Comparison of ENCODE assay signal across 26 cellular contexts in genomic region chr3:126445506-126445905, GRCh38. TPM values are rescaled to one million over a fixed set of nuclear protein-coding genes. Genes with fewer than 3 reads are reported as not detected.
DNase-seq lines count a peak whose midpoint lies in the region; ATAC-seq and FAIRE-seq lines count a peak whose summit lies in the region.
"Had no signal": no experiment of that assay in that cellular context is flagged by ENCODE, and none has a peak within 500 bp of the region (broad histone marks: within the 10 kb centered on the region; RNA-seq: fewer than 3 reads in every experiment).

No MANE protein-coding gene starts in this region.

- H3K9ac ChIP-seq in mesenchymal stem cell (ENCODE audit: low read length): no peak overlapping the region

- H3K27ac ChIP-seq in mesenchymal stem cell (ENCODE audit: low read length, poor library complexity, severe bottlenecking): no peak overlapping the region
- H3K27ac ChIP-seq: PC-9 had no signal

- no peak overlapping the region for H3K4ac ChIP-seq in mesenchymal stem cell (ENCODE audit: low read depth in 1 of 2, low read length in 2 of 2)

- no peak overlapping the region for H3K18ac ChIP-seq in mesenchymal stem cell (ENCODE audit: low read depth in 1 of 2, low read length in 2 of 2)

- no peaks in the 10 kb centered on the region for H3K27me3 ChIP-seq in mesenchymal stem cell (ENCODE audit: control insufficient read depth in 1 of 2, insufficient read depth in 1 of 2, low read length in 2 of 2)

- H3K27me3 Mint-ChIP-seq in activated T-cell treated with anti-CD3 and anti-CD28 coated beads, Interleukin-2, amount 50 U/mL, for 24 hours: no peaks in the 10 kb centered on the region

- H3K9me3 Mint-ChIP-seq in activated T-cell treated with anti-CD3 and anti-CD28 coated beads, Interleukin-2, amount 50 U/mL, for 24 hours: no peaks in the 10 kb centered on the region
- H3K9me3 Mint-ChIP-seq: HFFc6 had no signal

- H3K36me3 Mint-ChIP-seq in activated T-cell treated with anti-CD3 and anti-CD28 coated beads, Interleukin-2, amount 50 U/mL, for 24 hours (ENCODE audit: low read depth): peaks cover 75% of the 10 kb centered on the region

- no peak for DNase-seq in activated T-cell treated with anti-CD3 and anti-CD28 coated beads, Interleukin-2, amount 50 U/mL, for 24 hours
- DNase-seq in activated T-cell treated with anti-CD3 and anti-CD28 coated beads, Interleukin-2, amount 50 U/mL, for 1 hour: no peak
- DNase-seq in mesenchymal stem cell (no peak), renal cortical epithelial cell (ENCODE audit: low read depth) (peak; percentile 23), urothelium cell line (ENCODE audit: low spot score) (no peak), NCI-H2081 treated with DMSO at 0.1 percent for 48 hours (lab: John Stamatoyannopoulos, UW) (no peak), NCI-H1417 treated with DMSO at 0.1 percent for 48 hours (lab: John Stamatoyannopoulos, UW) (no peak)
- DNase-seq: GOT3, HFFc6, Kasumi-1, NCI-H1105, NCI-H146, NCI-H1930, NCI-H446, NCI-H526 treated with DMSO at 0.1 percent for 48 hours, PC-9, SHP77 had no signal

- no peak overlapping the region for H2BK5ac ChIP-seq in mesenchymal stem cell (ENCODE audit: low read depth, low read length, poor library complexity, severe bottlenecking)

- H3K14ac ChIP-seq in mesenchymal stem cell (ENCODE audit: low read length in 2 of 2): no peak overlapping the region

- H3K23ac ChIP-seq in mesenchymal stem cell (ENCODE audit: low read length in 2 of 2): no peak overlapping the region

- H2AFZ ChIP-seq in mesenchymal stem cell (ENCODE audit: low read depth, low read length): no peak overlapping the region
- H2AFZ ChIP-seq: PC-9 had no signal

- H3K4me2 ChIP-seq in mesenchymal stem cell (ENCODE audit: low read length, poor library complexity, severe bottlenecking): peak overlapping the region; percentile 14
- H3K4me2 ChIP-seq: PC-9 had no signal

- peak overlapping the region; percentile 29 for H3K27ac Mint-ChIP-seq in activated T-cell treated with anti-CD3 and anti-CD28 coated beads, Interleukin-2, amount 50 U/mL, for 24 hours
- H3K27ac Mint-ChIP-seq: HFFc6 had no signal

- H2BK120ac ChIP-seq in mesenchymal stem cell (ENCODE audit: low read depth, low read length): no peak overlapping the region

- peaks cover 14% of the 10 kb centered on the region for H3K79me1 ChIP-seq in mesenchymal stem cell (replicated peaks; ENCODE audit: low read length, poor library complexity, severe bottlenecking)

- no peaks in the 10 kb centered on the region for H3K9me3 ChIP-seq in mesenchymal stem cell (ENCODE audit: control insufficient read depth, low read length)
- H3K9me3 ChIP-seq: HAP-1 had no signal

- H3K4me1 ChIP-seq in mesenchymal stem cell (ENCODE audit: control insufficient read depth, insufficient read depth, low read depth, low read length): peaks cover 19% of the 10 kb centered on the region
- H3K4me1 ChIP-seq: HAP-1 had no signal

- WGBS in mesenchymal stem cell: 87% methylated on average over 5 of the region's 5 CpGs

- H3K4me3 ChIP-seq in mesenchymal stem cell (ENCODE audit: insufficient read depth in 1 of 2, low read depth in 1 of 2, low read length in 2 of 2): no peak overlapping the region
- H3K4me3 ChIP-seq: HAP-1, K562, PC-9 had no signal

- H3K4me3 Mint-ChIP-seq in activated T-cell treated with anti-CD3 and anti-CD28 coated beads, Interleukin-2, amount 50 U/mL, for 24 hours: no peak overlapping the region
- H3K4me3 Mint-ChIP-seq: HFFc6 had no signal

- no peak overlapping the region for H2AK5ac ChIP-seq in mesenchymal stem cell (ENCODE audit: low read length, severe bottlenecking)

- ATAC-seq in GM21367 (IDR thresholded peaks at IDR 0.05; ENCODE audit: unreplicated experiment): no peak
- ATAC-seq: K562 had no signal

- peaks cover 2% of the 10 kb centered on the region for H3K4me1 Mint-ChIP-seq in activated T-cell treated with anti-CD3 and anti-CD28 coated beads, Interleukin-2, amount 50 U/mL, for 24 hours (ENCODE audit: low read depth)

- H2BK12ac ChIP-seq in mesenchymal stem cell (ENCODE audit: low read length in 2 of 2): no peak overlapping the region

- no peak overlapping the region for H2BK15ac ChIP-seq in mesenchymal stem cell (ENCODE audit: low read depth, poor library complexity, severe bottlenecking)

- no peak overlapping the region for H4K91ac ChIP-seq in mesenchymal stem cell (ENCODE audit: low read length)

- FAIRE-seq in urothelium cell line (lab: Jason Lieb, UNC): peak; percentile 67
- FAIRE-seq: D721Med, K562 had no signal

- peak overlapping the region; percentile 45 for H4K8ac ChIP-seq in mesenchymal stem cell (ENCODE audit: low read length)

- H3K36me3 ChIP-seq in mesenchymal stem cell (ENCODE audit: control insufficient read depth in 1 of 2, insufficient read depth in 2 of 2, low read depth in 1 of 2, low read length in 2 of 2): peaks cover 38 to 39% of the 10 kb centered on the region in 2 experiments

RNA-seq across cellular contexts. Expression of gene ZXDC, which starts 30.2 kb away (rescaled TPM):
- polyA plus RNA-seq in mesenchymal stem cell (2013, experiment 1 of 2): 6.3 TPM
- 6.1 TPM for polyA plus RNA-seq in mesenchymal stem cell (2013, experiment 2 of 2)
- 15.5 and 29.5 TPM in 2 replicates for total RNA-seq in renal cortical epithelial cell

RNA-seq across cellular contexts. Expression of gene CFAP100, which starts 50.8 kb away (rescaled TPM):
- not detected for polyA plus RNA-seq in mesenchymal stem cell (2013, experiment 1 of 2)
- not detected for polyA plus RNA-seq in mesenchymal stem cell (2013, experiment 2 of 2)
- not detected in 2 replicates for total RNA-seq in renal cortical epithelial cell
- total RNA-seq: A172, HFFc6, K562, M059J, PC-9, RPMI7951, SK-MEL-5 had no signal
- polyA plus RNA-seq: BJ, K562 had no signal
